Comparison of ENCODE assay signal across 19 cellular contexts in genomic region chr11:109132539-109132938, GRCh38.
DNase-seq lines count a peak whose midpoint lies in the region; ATAC-seq, FAIRE-seq and TF ChIP-seq lines count a peak whose summit lies in the region.
"Had no signal": no experiment of that assay in that cellular context is flagged by ENCODE, and none has a peak within 500 bp of the region (broad histone marks: within the 10 kb centered on the region; RNA-seq: fewer than 3 reads in every experiment).

No MANE protein-coding gene starts in this region.

- no peak for FAIRE-seq in keratinocyte (lab: Jason Lieb, UNC)

- H3K79me2 ChIP-seq in keratinocyte (ENCODE audit: control insufficient read depth, insufficient read depth, low read length): no peaks in the 10 kb centered on the region

- no peaks in the 10 kb centered on the region for H3K27me3 ChIP-seq in keratinocyte (ENCODE audit: control insufficient read depth, extremely low read depth, insufficient read depth, low read length)
- no peaks in the 10 kb centered on the region for H3K27me3 ChIP-seq in naive thymus-derived CD4-positive, alpha-beta T cell (ENCODE audit: control insufficient read depth in 2 of 2, insufficient read depth in 2 of 2, low read length in 2 of 2)
- H3K27me3 ChIP-seq: transverse colon had no signal

- CTCF ChIA-PET in naive thymus-derived CD4-positive, alpha-beta T cell (lab: Charles Lee): no interaction called here

- POLR2A ChIA-PET in naive thymus-derived CD4-positive, alpha-beta T cell (lab: Charles Lee): no interaction called here

- ATAC-seq in HG02610 (IDR thresholded peaks at IDR 0.05; ENCODE audit: unreplicated experiment): peak; percentile 63
- no peak for ATAC-seq in naive thymus-derived CD4-positive, alpha-beta T cell

- H3K4me2 ChIP-seq in keratinocyte (ENCODE audit: control insufficient read depth, extremely low read depth, insufficient read depth, low read depth, low read length): no peak overlapping the region

- no peaks in the 10 kb centered on the region for H4K20me1 ChIP-seq in keratinocyte (ENCODE audit: control insufficient read depth, extremely low read depth, insufficient read depth, low read length)

- H3K4me1 Mint-ChIP-seq in T-helper 2 cell treated with Interferon-gamma antibody and Interleukin-4, amounts not matched to agents 5 μg/mL and 100 μg/mL, for 36 hours (ENCODE audit: low read depth): no peaks in the 10 kb centered on the region
- no peaks in the 10 kb centered on the region for H3K4me1 Mint-ChIP-seq in naive thymus-derived CD4-positive, alpha-beta T cell
- H3K4me1 Mint-ChIP-seq: CD4-positive, CD25-positive, alpha-beta regulatory T cell; naive B cell had no signal

- no peaks in the 10 kb centered on the region for H3K9me3 ChIP-seq in keratinocyte (ENCODE audit: control insufficient read depth, low read depth, low read length)
- H3K9me3 ChIP-seq in naive thymus-derived CD4-positive, alpha-beta T cell (ENCODE audit: control insufficient read depth in 2 of 3, low read length in 3 of 3): no peaks in the 10 kb centered on the region
- H3K9me3 ChIP-seq: transverse colon had no signal

- H3K9me3 Mint-ChIP-seq in T-helper 2 cell treated with Interferon-gamma antibody and Interleukin-4, amounts not matched to agents 5 μg/mL and 100 μg/mL, for 36 hours: no peaks in the 10 kb centered on the region
- peaks cover 0 to 8% (median 0%) of the 10 kb centered on the region in 11 donors for H3K9me3 Mint-ChIP-seq in naive thymus-derived CD4-positive, alpha-beta T cell

- H3K36me3 ChIP-seq in keratinocyte (ENCODE audit: control insufficient read depth in 2 of 2, extremely low read depth in 1 of 2, insufficient read depth in 2 of 2, low read length in 2 of 2): no peaks in the 10 kb centered on the region
- H3K36me3 ChIP-seq in naive thymus-derived CD4-positive, alpha-beta T cell (ENCODE audit: control insufficient read depth in 2 of 3, insufficient read depth in 3 of 3, low read length in 3 of 3): no peaks in the 10 kb centered on the region
- H3K36me3 ChIP-seq: transverse colon had no signal

- no peak for TF ChIP-seq CTCF in keratinocyte (optimal IDR thresholded peaks at IDR 0.05 in 1 of 3, IDR thresholded peaks at IDR 0.05 in 1 of 3, conservative IDR thresholded peaks at IDR 0.05 in 1 of 3; ENCODE audit: extremely low read depth in 1 of 3, insufficient read depth in 2 of 3, low read length in 3 of 3)

- H3K27ac Mint-ChIP-seq in T-helper 2 cell treated with Interferon-gamma antibody and Interleukin-4, amounts not matched to agents 5 μg/mL and 100 μg/mL, for 36 hours: no peak overlapping the region
- H3K27ac Mint-ChIP-seq in naive thymus-derived CD4-positive, alpha-beta T cell: no peak overlapping the region
- H3K27ac Mint-ChIP-seq: CD4-positive, CD25-positive, alpha-beta regulatory T cell had no signal

- dilution Hi-C loops in keratinocyte (cut with MboI; ENCODE audit: extremely low pct_ligation_motif_present, low sequenced_read_pairs): no loop called here

- H3K9ac ChIP-seq in keratinocyte (ENCODE audit: control insufficient read depth, extremely low read depth, insufficient read depth, low read length): no peak overlapping the region
- H3K9ac ChIP-seq: GM23248 had no signal

- H3K9me1 ChIP-seq in keratinocyte (ENCODE audit: control insufficient read depth, extremely low read depth, insufficient read depth, low read length): no peaks in the 10 kb centered on the region

- H3K27me3 Mint-ChIP-seq in T-helper 2 cell treated with Interferon-gamma antibody and Interleukin-4, amounts not matched to agents 5 μg/mL and 100 μg/mL, for 36 hours (ENCODE audit: low read depth): no peaks in the 10 kb centered on the region
- H3K27me3 Mint-ChIP-seq in naive thymus-derived CD4-positive, alpha-beta T cell: peaks cover 0 to 13% (median 5%) of the 10 kb centered on the region in 5 donors
- H3K27me3 Mint-ChIP-seq: CD4-positive, CD25-positive, alpha-beta regulatory T cell had no signal

- no peak overlapping the region for H3K27ac ChIP-seq in keratinocyte (ENCODE audit: control insufficient read depth, insufficient read depth, low read length)
- no peak overlapping the region for H3K27ac ChIP-seq in naive thymus-derived CD4-positive, alpha-beta T cell (ENCODE audit: low read depth, low read length)
- H3K27ac ChIP-seq: 22Rv1, GM23248, SK-N-MC, transverse colon had no signal

- no peaks in the 10 kb centered on the region for H3K36me3 Mint-ChIP-seq in T-helper 2 cell treated with Interferon-gamma antibody and Interleukin-4, amounts not matched to agents 5 μg/mL and 100 μg/mL, for 36 hours (ENCODE audit: low read depth)
- no peaks in the 10 kb centered on the region for H3K36me3 Mint-ChIP-seq in naive thymus-derived CD4-positive, alpha-beta T cell
- H3K36me3 Mint-ChIP-seq: CD4-positive, CD25-positive, alpha-beta regulatory T cell; naive B cell had no signal

- intact Hi-C loops in naive thymus-derived CD4-positive, alpha-beta T cell (cut with micrococcal nuclease): no loop called here

- no peaks in the 10 kb centered on the region for H3K4me1 ChIP-seq in keratinocyte (ENCODE audit: control insufficient read depth, extremely low read depth, insufficient read depth, low read length)
- H3K4me1 ChIP-seq in naive thymus-derived CD4-positive, alpha-beta T cell (ENCODE audit: control insufficient read depth in 2 of 2, insufficient read depth in 2 of 2, low read length in 2 of 2): no peaks in the 10 kb centered on the region
- H3K4me1 ChIP-seq: transverse colon had no signal

- peak overlapping the region; percentile 61 for H2AFZ ChIP-seq in keratinocyte (ENCODE audit: control insufficient read depth, low read length)
- H2AFZ ChIP-seq: GM23248 had no signal

- DNase-seq in DMS 273 (lab: John Stamatoyannopoulos, UW; ENCODE audit: unreplicated experiment): peak; percentile 9
- no peak for DNase-seq in DMS 273 treated with DMSO at 0.1 percent for 48 hours (lab: John Stamatoyannopoulos, UW)
- peak; percentile 56 for DNase-seq in NOMO-1 treated with dmso at 0.1 percent for 144 hours (lab: John Stamatoyannopoulos, UW; ENCODE audit: unreplicated experiment)
- no peak for DNase-seq in keratinocyte (ENCODE audit: low read depth, low spot score)
- DNase-seq in T-helper 2 cell treated with Interferon-gamma antibody and Interleukin-4, amounts not matched to agents 5 μg/mL and 100 μg/mL, for 36 hours (ENCODE audit: low spot score): no peak
- DNase-seq in stimulated activated CD4-positive, alpha-beta T cell treated with anti-CD3 and anti-CD28 coated beads, Interleukin-4, amount 100 ng/mL, for 1 hour: no peak
- DNase-seq in naive thymus-derived CD4-positive, alpha-beta T cell: no peak
- DNase-seq: activated gamma-delta T cell treated with Interleukin-2 at 50 U/mL for 16 hours; CD4-positive, CD25-positive, alpha-beta regulatory T cell; dermis blood vessel endothelial cell; GM23248; hippocampal formation; Karpas-422; naive B cell; NCI-H2029 treated with DMSO at 0.1 percent for 48 hours; transverse colon had no signal

- H3K4me3 ChIP-seq in keratinocyte (ENCODE audit: control insufficient read depth in 2 of 3, extremely low read depth in 1 of 3, insufficient read depth in 2 of 3, low read depth in 1 of 3, low read length in 3 of 3): no peak overlapping the region
- no peak overlapping the region for H3K4me3 ChIP-seq in naive thymus-derived CD4-positive, alpha-beta T cell (ENCODE audit: low read length)
- H3K4me3 ChIP-seq: GM23248, SK-N-MC, transverse colon had no signal

- H3K4me3 Mint-ChIP-seq in T-helper 2 cell treated with Interferon-gamma antibody and Interleukin-4, amounts not matched to agents 5 μg/mL and 100 μg/mL, for 36 hours: no peak overlapping the region
- no peak overlapping the region for H3K4me3 Mint-ChIP-seq in naive thymus-derived CD4-positive, alpha-beta T cell
- H3K4me3 Mint-ChIP-seq: CD4-positive, CD25-positive, alpha-beta regulatory T cell; naive B cell had no signal

Comparison
In these comparisons a context has a peak if more than half of its experiments do, and no peak if none do; other contexts are left out.
1. DNase-seq: peak in DMS 273 (single experiment) and NOMO-1 treated with dmso at 0.1 percent for 144 hours (single experiment); none in DMS 273 treated with DMSO at 0.1 percent for 48 hours (single experiment), keratinocyte (single experiment), T-helper 2 cell treated with Interferon-gamma antibody and Interleukin-4, amounts not matched to agents 5 μg/mL and 100 μg/mL, for 36 hours (single experiment), stimulated activated CD4-positive, alpha-beta T cell treated with anti-CD3 and anti-CD28 coated beads, Interleukin-4, amount 100 ng/mL, for 1 hour (single experiment) and naive thymus-derived CD4-positive, alpha-beta T cell (0 of 9).